ENCODE assay signal across 8 cellular contexts in the genomic region with DNA sequence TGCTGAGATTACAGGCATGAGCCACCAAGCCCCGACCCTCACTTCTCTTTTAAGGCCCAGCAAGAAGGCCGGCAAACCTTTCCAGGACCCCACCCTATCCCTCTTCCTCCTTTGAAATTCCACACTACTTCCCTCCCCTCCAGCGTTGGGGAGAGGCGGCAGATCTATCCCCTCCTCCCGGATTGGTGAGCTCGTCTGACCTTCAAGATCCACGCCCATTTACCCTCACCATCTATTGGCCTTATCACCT. TPM values are rescaled to one million over a fixed set of nuclear protein-coding genes. Genes with fewer than 3 reads are reported as not detected.
DNase-seq lines count a peak whose midpoint lies in the region; ATAC-seq and TF ChIP-seq lines count a peak whose summit lies in the region.

No MANE protein-coding gene starts in this region.

- H3K4me1 Mint-ChIP-seq in neural progenitor cell = peaks cover 22% of the 10 kb centered on the region

- H3K4me3 ChIP-seq in MM.1S (ENCODE audit: low read length) = peak overlapping the region; percentile 55
- H3K4me3 ChIP-seq in neural progenitor cell = peak overlapping the region; percentile 35

- peaks cover 3% of the 10 kb centered on the region for H3K27me3 Mint-ChIP-seq in neural progenitor cell (ENCODE audit: insufficient read depth, low read depth)

- H4K20me1 ChIP-seq in MM.1S (ENCODE audit: insufficient read depth, low read length) (no peaks in the 10 kb centered on the region), neural progenitor cell (ENCODE audit: low read depth) (no peaks in the 10 kb centered on the region)

- H3K9me3 ChIP-seq in MM.1S (replicated peaks; ENCODE audit: insufficient read depth, low read length) (no peaks in the 10 kb centered on the region), neural progenitor cell (ENCODE audit: low read depth) (no peaks in the 10 kb centered on the region)

- H3K27ac ChIP-seq in C4-2B = peak overlapping the region; percentile 86
- H3K27ac ChIP-seq in MM.1S (ENCODE audit: low read length) = no peak overlapping the region
- no peak overlapping the region for H3K27ac ChIP-seq in neural progenitor cell

- H3K27ac Mint-ChIP-seq in neural progenitor cell = peak overlapping the region; percentile 58

- H3K79me2 ChIP-seq in MM.1S (ENCODE audit: low read length) = no peaks in the 10 kb centered on the region
- H3K79me2 ChIP-seq in neural progenitor cell (ENCODE audit: low read depth) = no peaks in the 10 kb centered on the region

- no peaks in the 10 kb centered on the region for H3F3A ChIP-seq in MM.1S (ENCODE audit: insufficient read depth, low read length)
- peaks cover 19% of the 10 kb centered on the region for H3F3A ChIP-seq in neural progenitor cell (ENCODE audit: low read depth)

- no peak for TF ChIP-seq CTCF in C4-2B (conservative IDR thresholded peaks at IDR 0.05)
- TF ChIP-seq CTCF in MM.1S (IDR thresholded peaks at IDR 0.05; ENCODE audit: low read length) = no peak
- no peak for TF ChIP-seq CTCF in neural progenitor cell (IDR thresholded peaks at IDR 0.05)

- no peaks in the 10 kb centered on the region for H3K9me2 ChIP-seq in MM.1S (replicated peaks; ENCODE audit: insufficient read depth, low read length)

- no peaks in the 10 kb centered on the region; the same call in 1 of the 2 replicates for H3K4me1 ChIP-seq in MM.1S (ENCODE audit: low read length)
- no peaks in the 10 kb centered on the region for H3K4me1 ChIP-seq in neural progenitor cell

- no peak for ATAC-seq in GM19351 (IDR thresholded peaks at IDR 0.05; ENCODE audit: unreplicated experiment)
- ATAC-seq in HG02852 (IDR thresholded peaks at IDR 0.05; ENCODE audit: unreplicated experiment) = no peak

- H3K4me2 ChIP-seq in MM.1S (ENCODE audit: low read depth, low read length) (no peak overlapping the region), neural progenitor cell (peak overlapping the region; percentile 66)

- H3K27me3 ChIP-seq in MM.1S (replicated peaks; ENCODE audit: insufficient read depth, low read length) = no peaks in the 10 kb centered on the region
- no peaks in the 10 kb centered on the region for H3K27me3 ChIP-seq in neural progenitor cell

- H3K36me3 ChIP-seq in MM.1S (replicated peaks; ENCODE audit: insufficient read depth, low read length) = no peaks in the 10 kb centered on the region
- no peaks in the 10 kb centered on the region for H3K36me3 ChIP-seq in neural progenitor cell

- H3K4me3 Mint-ChIP-seq in neural progenitor cell = peak overlapping the region; percentile 85

- no peaks in the 10 kb centered on the region for H3K36me3 Mint-ChIP-seq in neural progenitor cell

- H3K9ac ChIP-seq in MM.1S (ENCODE audit: low read length) (peak overlapping the region; percentile 61; the same call in 1 of the 2 replicates), neural progenitor cell (no peak overlapping the region)

- DNase-seq in MM.1S (no peak), ecto neural progenitor cell (ENCODE audit: low spot score) (peak; percentile 85), neural progenitor cell (ENCODE audit: low spot score) (no peak), nucleus accumbens (lab: John Stamatoyannopoulos, UW) (no peak), glomerular visceral epithelial cell (ENCODE audit: extremely low spot score) (no peak)

- peaks cover 15% of the 10 kb centered on the region for H3K9me3 Mint-ChIP-seq in neural progenitor cell

- H2AFZ ChIP-seq in MM.1S (ENCODE audit: low read length) (no peak overlapping the region), neural progenitor cell (replicated peaks) (no peak overlapping the region)

RNA-seq across cellular contexts. Expression of gene PRICKLE3, which starts 4.5 kb away (rescaled TPM):
- total RNA-seq in neural progenitor cell (ENCODE audit: low replicate concordance) = 0.28 and 6.4 TPM in 2 replicates

RNA-seq across cellular contexts. Expression of gene SYP, which starts 9.3 kb away (rescaled TPM):
- 0.07 and 0.62 TPM in 2 replicates for total RNA-seq in neural progenitor cell (ENCODE audit: low replicate concordance)

RNA-seq across cellular contexts. Expression of gene PLP2, which starts 19.0 kb away (rescaled TPM):
- total RNA-seq in neural progenitor cell (ENCODE audit: low replicate concordance) = 0.13 and 0.46 TPM in 2 replicates

RNA-seq across cellular contexts. Expression of gene MAGIX, which starts 28.1 kb away (rescaled TPM):
- 1.4 and 1.5 TPM in 2 replicates for total RNA-seq in neural progenitor cell (ENCODE audit: low replicate concordance)

RNA-seq across cellular contexts. Expression of gene CACNA1F, which starts 42.4 kb away (rescaled TPM):
- total RNA-seq in neural progenitor cell (ENCODE audit: low replicate concordance) = 1.1 and 4.9 TPM in 2 replicates
